ENCODE assay signal across 13 cellular contexts in genomic region chr4:47562297-47562696, GRCh38.
"Had no signal": no experiment of that assay in that cellular context is flagged by ENCODE, and none has a peak within 500 bp of the region (broad histone marks: within the 10 kb centered on the region; RNA-seq: fewer than 3 reads in every experiment).

No MANE protein-coding gene starts in this region.

- H3K9me3 ChIP-seq: ovary, thyroid gland, vagina had no signal

- H3K27me3 ChIP-seq: neural progenitor cell, ovary, thyroid gland, vagina had no signal

- DNase-seq: activated naive CD4-positive, alpha-beta T cell treated with anti-CD3 and anti-CD28 coated beads for 36 hours; cerebellar nuclear complex; dermis blood vessel endothelial cell; endodermal cell; erythroblast; hypothalamus; kidney glomerular epithelial cell; ovary; stimulated activated CD4-positive, alpha-beta T cell treated with anti-CD3 and anti-CD28 coated beads, Interleukin-4, amount 100 ng/mL, for 24 hours; thyroid gland had no signal

- H3K4me3 ChIP-seq: neural progenitor cell, ovary, thyroid gland, vagina had no signal

- H3K27ac ChIP-seq: neural progenitor cell, ovary, thyroid gland, vagina, VCaP had no signal

- H3K4me1 ChIP-seq: neural progenitor cell, thyroid gland, vagina had no signal

- H3K36me3 ChIP-seq: neural progenitor cell, ovary had no signal
